Comparison of ENCODE assay signal across 13 cellular contexts in the genomic region with DNA sequence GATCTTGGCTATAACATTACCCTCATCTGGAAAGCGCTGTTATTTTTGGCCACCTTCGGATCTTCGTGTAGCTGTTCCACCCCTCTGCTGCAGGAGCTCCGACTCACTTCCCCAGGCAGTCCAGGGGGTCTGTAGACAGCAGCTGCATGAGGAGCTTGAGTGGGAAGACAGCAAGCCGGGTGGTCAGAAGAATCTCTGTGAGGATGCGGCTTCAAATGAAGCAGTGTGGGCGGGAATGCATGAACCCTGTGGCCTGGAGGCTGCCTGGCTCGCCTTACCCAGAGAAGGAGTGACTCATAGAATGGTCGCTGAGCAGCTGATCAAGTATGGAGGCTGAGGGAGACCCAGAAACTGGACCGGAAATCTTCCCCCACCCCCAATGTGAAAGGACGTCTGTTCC. TPM values are rescaled to one million over a fixed set of nuclear protein-coding genes. Genes with fewer than 3 reads are reported as not detected.
DNase-seq lines count a peak whose midpoint lies in the region; ATAC-seq and TF ChIP-seq lines count a peak whose summit lies in the region.
"Had no signal": no experiment of that assay in that cellular context is flagged by ENCODE, and none has a peak within 500 bp of the region (broad histone marks: within the 10 kb centered on the region; RNA-seq: fewer than 3 reads in every experiment).

No MANE protein-coding gene starts in this region.

- peak overlapping the region; percentile 16 to 54 (median 34) for H3K9ac ChIP-seq in skeletal muscle tissue (ENCODE audit: low read depth in 1 of 3, low read length in 3 of 3)

- H3K27ac ChIP-seq in right cardiac atrium (ENCODE audit: low read length) = no peak overlapping the region
- H3K27ac ChIP-seq in skeletal muscle tissue (ENCODE audit: low read depth, low read length) = peak overlapping the region; percentile 77

- peak; percentile 47 to 62 for ATAC-seq in right cardiac atrium
- no peak for ATAC-seq in HG02973 (IDR thresholded peaks at IDR 0.05; ENCODE audit: unreplicated experiment)

- H3K4me1 ChIP-seq in right cardiac atrium (ENCODE audit: control insufficient read depth, insufficient read depth, low read length) = peaks cover 4% of the 10 kb centered on the region
- peaks cover 14 to 24% (median 18%) of the 10 kb centered on the region in 3 donors for H3K4me1 ChIP-seq in skeletal muscle tissue (ENCODE audit: control insufficient read depth in 3 of 3, insufficient read depth in 3 of 3, low read length in 3 of 3)

- no peak overlapping the region; the same call in 1 of the 2 replicates for H3K4me3 ChIP-seq in HFF-Myc (replicated peaks; ENCODE audit: low read depth, low read length)
- no peak overlapping the region for H3K4me3 ChIP-seq in right cardiac atrium (ENCODE audit: low read length)
- H3K4me3 ChIP-seq in skeletal muscle tissue (ENCODE audit: low read length in 3 of 3) = peak overlapping the region in 2 of 3 donors; percentile 35 to 47

- WGBS in right cardiac atrium = 54% methylated on average over 11 of the region's 11 CpGs

- no peak for TF ChIP-seq CTCF in HFF-Myc (IDR thresholded peaks at IDR 0.05; ENCODE audit: low read depth, low read length, missing control alignments)

- DNase-seq in HFF-Myc (ENCODE audit: extremely low read depth, low read depth) (peak; percentile 82), amniotic stem cell (lab: John Stamatoyannopoulos, UW) (peak; percentile 18), right cardiac atrium (peak in 2 of 3 donors; percentile 22 to 52), ACHN (no peak), T-helper 9 cell (no peak)
- no peak for DNase-seq in activated naive CD4-positive, alpha-beta T cell treated with anti-CD3 and anti-CD28 coated beads, Interleukin-2, amount 50 U/mL, for 16 hours
- DNase-seq: activated CD4-positive, alpha-beta memory T cell treated with anti-CD3 and anti-CD28 coated beads for 36 hours; activated naive CD8-positive, alpha-beta T cell treated with anti-CD3 and anti-CD28 coated beads for 36 hours; GF-D8; NCI-H2081 treated with DMSO at 0.1 percent for 48 hours; stimulated activated CD4-positive, alpha-beta T cell treated with anti-CD3 and anti-CD28 coated beads, Interleukin-1b, Interleukin-23, amount 100 ng/mL, for 48 hours had no signal

- in situ Hi-C loops in ACHN (cut with HindIII; ENCODE audit: low pct_ligation_motif_present, low pct_unique_long_range_greater_than_20kb, low sequenced_read_pairs) = no loop called here

- H3K27me3 ChIP-seq in right cardiac atrium (ENCODE audit: control insufficient read depth, insufficient read depth) = no peaks in the 10 kb centered on the region
- H3K27me3 ChIP-seq in skeletal muscle tissue (ENCODE audit: control insufficient read depth in 3 of 3, insufficient read depth in 3 of 3, low read length in 3 of 3) = no peaks in the 10 kb centered on the region

- H3K9me3 ChIP-seq in right cardiac atrium (ENCODE audit: control insufficient read depth, low read length) (no peaks in the 10 kb centered on the region), skeletal muscle tissue (ENCODE audit: control insufficient read depth in 3 of 3, low read length in 3 of 3) (peaks cover 0 to 2% (median 0%) of the 10 kb centered on the region in 3 donors)

- intact Hi-C loops in right cardiac atrium (cut with DNase I) = loop anchor here in 1 of 4 donors (10.0 kb wide), 1 partner anchor 101 kb away; no protein-coding TSS in a partner anchor

- H3K36me3 ChIP-seq in skeletal muscle tissue (ENCODE audit: control insufficient read depth in 3 of 3, insufficient read depth in 3 of 3, low read length in 3 of 3) = no peaks in the 10 kb centered on the region

RNA-seq across cellular contexts. Expression of a gene that starts 45.2 kb away (rescaled TPM):
- total RNA-seq in right cardiac atrium (10 to 100 TPM; 44.3 to 68.6 (median 54.8) TPM), skeletal muscle tissue (12.0 TPM)
- polyA plus RNA-seq in right cardiac atrium = 43.0 TPM
- total RNA-seq: activated CD4-positive, alpha-beta memory T cell treated with anti-CD3 and anti-CD28 coated beads for 36 hours; activated naive CD8-positive, alpha-beta T cell treated with anti-CD3 and anti-CD28 coated beads for 36 hours had no signal

Comparison
In these comparisons a context has a peak if more than half of its experiments do, and no peak if none do; other contexts are left out.
1. DNase-seq: peak in HFF-Myc (single experiment), amniotic stem cell (single experiment) and right cardiac atrium (2 of 3); none in ACHN (single experiment), T-helper 9 cell (single experiment) and activated naive CD4-positive, alpha-beta T cell treated with anti-CD3 and anti-CD28 coated beads, Interleukin-2, amount 50 U/mL, for 16 hours (single experiment).
2. H3K4me3 ChIP-seq: peak in skeletal muscle tissue (2 of 3); none in HFF-Myc (single experiment) and right cardiac atrium (single experiment).